ENCODE assay signal across 9 cellular contexts in genomic region chr10:16853201-16853600, GRCh38. TPM values are rescaled to one million over a fixed set of nuclear protein-coding genes. Genes with fewer than 3 reads are reported as not detected.
DNase-seq lines count a peak whose midpoint lies in the region; ATAC-seq and TF ChIP-seq lines count a peak whose summit lies in the region.
"Had no signal": no experiment of that assay in that cellular context is flagged by ENCODE, and none has a peak within 500 bp of the region (broad histone marks: within the 10 kb centered on the region; RNA-seq: fewer than 3 reads in every experiment).

No MANE protein-coding gene starts in this region.

- intact Hi-C loops in left lung (cut with DNase I), result no loop called here
- intact Hi-C loops in dorsolateral prefrontal cortex (cut with DNase I), result no loop called here

- TF ChIP-seq CTCF in left lung (IDR thresholded peaks at IDR 0.05) (peak in 1 of 2 donors; percentile 33), dorsolateral prefrontal cortex (IDR thresholded peaks at IDR 0.05 in 54 of 56, conservative IDR thresholded peaks at IDR 0.05 in 2 of 56; ENCODE audit: low read depth in 1 of 56, partially characterized antibody in 56 of 56) (peak in 28 of 56 donors; percentile 9 to 45 (median 20))

- H3K9me3 Mint-ChIP-seq in stimulated activated effector memory CD8-positive, alpha-beta T cell treated with anti-CD3 and anti-CD28 coated beads, Interleukin-12 subunit alpha, Interleukin-12 subunit beta, amount 100 ng/mL, for 72 hours, result no peaks in the 10 kb centered on the region

- H3K27ac ChIP-seq in left lung (no peak overlapping the region), dorsolateral prefrontal cortex (no peak overlapping the region)

- H3K4me3 ChIP-seq in Jurkat, Clone E6-1 (ENCODE audit: low read length), result no peak overlapping the region
- H3K4me3 ChIP-seq in left lung (no peak overlapping the region), dorsolateral prefrontal cortex (no peak overlapping the region)

- H3K9me3 ChIP-seq in left lung, result no peaks in the 10 kb centered on the region

- H3K4me3 Mint-ChIP-seq in stimulated activated effector memory CD8-positive, alpha-beta T cell treated with anti-CD3 and anti-CD28 coated beads, Interleukin-12 subunit alpha, Interleukin-12 subunit beta, amount 100 ng/mL, for 72 hours, result no peak overlapping the region

- no peaks in the 10 kb centered on the region for H3K4me1 ChIP-seq in left lung

- H3K36me3 Mint-ChIP-seq in stimulated activated effector memory CD8-positive, alpha-beta T cell treated with anti-CD3 and anti-CD28 coated beads, Interleukin-12 subunit alpha, Interleukin-12 subunit beta, amount 100 ng/mL, for 72 hours, result no peaks in the 10 kb centered on the region

- no peaks in the 10 kb centered on the region for H3K36me3 ChIP-seq in left lung

- H3K4me1 Mint-ChIP-seq in stimulated activated effector memory CD8-positive, alpha-beta T cell treated with anti-CD3 and anti-CD28 coated beads, Interleukin-12 subunit alpha, Interleukin-12 subunit beta, amount 100 ng/mL, for 72 hours, result no peaks in the 10 kb centered on the region

- H3K27ac Mint-ChIP-seq in stimulated activated effector memory CD8-positive, alpha-beta T cell treated with anti-CD3 and anti-CD28 coated beads, Interleukin-12 subunit alpha, Interleukin-12 subunit beta, amount 100 ng/mL, for 72 hours, result no peak overlapping the region

- no peaks in the 10 kb centered on the region for H3K27me3 ChIP-seq in left lung
- H3K27me3 ChIP-seq in dorsolateral prefrontal cortex, result peaks cover 0 to 6% (median 0%) of the 10 kb centered on the region in 45 donors

- DNase-seq in Caki2 (ENCODE audit: low read depth) (peak; percentile 28), amniotic epithelial cell (ENCODE audit: low read depth) (peak; percentile 62), left lung (no peak), dorsolateral prefrontal cortex (no peak)
- peak; percentile 44 for DNase-seq in Jurkat, Clone E6-1 (ENCODE audit: low read depth, low spot score)
- no peak for DNase-seq in effector CD8-positive, alpha-beta T cell (lab: John Stamatoyannopoulos, UW)
- no peak for DNase-seq in stimulated activated effector memory CD8-positive, alpha-beta T cell treated with anti-CD3 and anti-CD28 coated beads, Interleukin-12 subunit alpha, Interleukin-12 subunit beta, amount 100 ng/mL, for 72 hours (ENCODE audit: low spot score in 2 of 2)
- DNase-seq: anterior cingulate cortex had no signal

- ATAC-seq in left lung (peak; percentile 54), GM18519 (IDR thresholded peaks at IDR 0.05; ENCODE audit: low FRiP score, unreplicated experiment) (no peak)
- ATAC-seq in stimulated activated effector memory CD8-positive, alpha-beta T cell treated with anti-CD3 and anti-CD28 coated beads, Interleukin-12 subunit alpha, Interleukin-12 subunit beta, amount 100 ng/mL, for 72 hours, result no peak

- in situ Hi-C loops in Caki2 (cut with HindIII; ENCODE audit: low pct_unique_long_range_greater_than_20kb, low sequenced_read_pairs), result no loop called here

RNA-seq across cellular contexts. Expression of gene RSU1, which starts 36.0 kb away (rescaled TPM):
- total RNA-seq in Caki2 (2014; rRNA removed; shearing (Covaris generic); ENCODE audit: low replicate concordance), result 12.6 and 17.3 TPM in 2 replicates
- 103 TPM for polyA plus RNA-seq in Jurkat, Clone E6-1 (2012; ENCODE audit: insufficient read depth, insufficient read length)
- total RNA-seq in left lung, result 10 to 100 TPM; 73.7 to 100.0 TPM
- total RNA-seq in dorsolateral prefrontal cortex, result 10 to 100 TPM; 23.6 to 48.0 (median 32.1) TPM

Comparison
In these comparisons a context has a peak if more than half of its experiments do, and no peak if none do; other contexts are left out.
1. DNase-seq: peak in Caki2 (single experiment), Jurkat, Clone E6-1 (single experiment) and amniotic epithelial cell (single experiment); none in left lung (0 of 2), effector CD8-positive, alpha-beta T cell (single experiment), dorsolateral prefrontal cortex (0 of 10) and stimulated activated effector memory CD8-positive, alpha-beta T cell treated with anti-CD3 and anti-CD28 coated beads, Interleukin-12 subunit alpha, Interleukin-12 subunit beta, amount 100 ng/mL, for 72 hours (0 of 2).